Comparison of ENCODE assay signal across 1 cellular context in genomic region chr12:50232206-50232605, GRCh38.
A peak's percentile ranks its signal among the peaks of the same experiment; 100 is the strongest.
TF ChIP-seq lines count a peak whose summit lies in the region.

No MANE protein-coding gene starts in this region.

TF ChIP-seq in GM12878, 131 proteins besides CTCF, POLR2A, EP300 and RAD21 (continued from another document):
- TF ChIP-seq RELB (IDR thresholded peaks at IDR 0.05; ENCODE audit: low read depth) (peak; percentile 47; the same call in 1 of the 2 replicates), BHLHE40 (IDR thresholded peaks at IDR 0.05; ENCODE audit: borderline replicate concordance in 1 of 2, low read depth in 2 of 2, low read length in 1 of 2) (peak in 1 of 2 experiments; percentile 49; a peak in 1 of 4 replicates), ELK1 (IDR thresholded peaks at IDR 0.05; ENCODE audit: low read depth, low read length) (no peak), CHD1 (IDR thresholded peaks at IDR 0.05; ENCODE audit: low read depth, low read length) (no peak), NRF1 (conservative IDR thresholded peaks at IDR 0.05; ENCODE audit: low read depth, low read length) (no peak), NBN (IDR thresholded peaks at IDR 0.05) (peak; percentile 50; the same call in 1 of the 2 replicates)
